In the genomic region with DNA sequence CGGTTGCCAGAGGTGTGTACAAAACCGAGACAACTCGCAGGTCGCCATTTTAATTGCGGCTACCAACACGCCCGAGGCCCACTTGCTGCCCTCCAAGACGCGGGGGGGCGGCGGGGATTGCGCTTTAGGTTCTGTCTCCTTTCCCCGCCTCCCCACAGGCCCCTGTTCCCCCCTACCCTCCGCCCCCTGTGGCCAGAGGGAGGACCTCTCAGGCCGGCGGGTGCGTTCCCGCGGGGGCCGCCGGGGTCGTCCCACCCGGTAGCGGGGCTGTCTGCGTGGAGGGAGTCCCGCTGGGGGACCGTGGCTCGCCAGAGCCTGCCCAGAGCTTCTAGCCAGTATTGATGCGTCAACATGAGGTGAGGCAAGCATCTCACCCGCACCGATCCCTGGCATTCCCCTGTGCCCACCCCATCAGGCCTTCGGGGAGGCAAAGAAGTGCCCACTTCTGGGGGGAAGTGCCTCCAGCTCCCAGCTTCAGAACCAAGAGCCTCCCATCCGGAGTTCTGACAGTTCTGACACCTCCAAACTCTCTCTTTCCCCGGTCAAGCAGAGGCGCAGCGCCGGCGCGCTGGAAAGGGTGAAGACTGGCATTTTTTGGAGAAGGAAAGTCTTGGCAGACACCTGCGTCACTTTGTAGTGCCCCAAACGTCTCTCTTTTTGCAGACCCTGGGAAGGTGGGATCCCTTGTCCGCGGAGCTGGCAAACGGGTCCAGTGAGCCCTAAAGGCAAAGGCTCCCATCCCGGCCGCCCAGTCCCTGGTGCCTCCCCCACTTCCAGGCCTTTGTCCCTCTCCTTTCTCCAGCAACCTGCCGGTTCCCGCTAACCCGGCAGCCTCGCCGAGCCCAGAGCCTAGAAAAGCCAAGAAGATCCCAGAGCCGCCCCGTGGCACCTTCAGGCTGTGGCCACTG, we compare ENCODE assay signal across 10 cellular contexts. TPM values are rescaled to one million over a fixed set of nuclear protein-coding genes. Genes with fewer than 3 reads are reported as not detected.
DNase-seq lines count a peak whose midpoint lies in the region; ATAC-seq and TF ChIP-seq lines count a peak whose summit lies in the region.
"Had no signal": no experiment of that assay in that cellular context is flagged by ENCODE, and none has a peak within 500 bp of the region (broad histone marks: within the 10 kb centered on the region; RNA-seq: fewer than 3 reads in every experiment).

No MANE protein-coding gene starts in this region.

- H3K4me3 Mint-ChIP-seq in CD14-positive monocyte, result peak overlapping the region; percentile 47 to 92
- peak overlapping the region; percentile 72; the same call in 1 of the 2 replicates for H3K4me3 Mint-ChIP-seq in HFFc6
- peak overlapping the region in 9 of 10 donors; percentile 74 to 91 (median 84) for H3K4me3 Mint-ChIP-seq in naive thymus-derived CD8-positive, alpha-beta T cell

- H3K27me3 ChIP-seq in BE2C, result peaks cover 97% of the 10 kb centered on the region

- H3K4me1 ChIP-seq in BE2C, result no peaks in the 10 kb centered on the region

- TF ChIP-seq CTCF in CD14-positive monocyte (IDR thresholded peaks at IDR 0.05) (no peak), HFFc6 (IDR thresholded peaks at IDR 0.05) (no peak), BE2C (IDR thresholded peaks at IDR 0.05; ENCODE audit: low read depth, low read length) (no peak)

- no peak for ATAC-seq in naive thymus-derived CD8-positive, alpha-beta T cell
- ATAC-seq in HG03432 (IDR thresholded peaks at IDR 0.05; ENCODE audit: unreplicated experiment) (no peak), HG02870 (IDR thresholded peaks at IDR 0.05; ENCODE audit: unreplicated experiment) (no peak)

- intact Hi-C loops in CD14-positive monocyte (cut with micrococcal nuclease), result no loop called here

- H3K4me3 ChIP-seq in BE2C (ENCODE audit: low read depth, low read length), result no peak overlapping the region
- H3K4me3 ChIP-seq: cardiac muscle cell had no signal

- DNase-seq in CD14-positive monocyte (ENCODE audit: low spot score), result no peak
- DNase-seq in HFFc6, result no peak
- peak in 3 of 61 donors; percentile 33 to 63 (median 47) for DNase-seq in caudate nucleus (lab: John Stamatoyannopoulos, UW)
- no peak for DNase-seq in naive thymus-derived CD8-positive, alpha-beta T cell
- DNase-seq in BE2C, result no peak
- DNase-seq in NCI-H2029 (lab: John Stamatoyannopoulos, UW), result no peak

- H3K9me3 ChIP-seq in BE2C, result no peaks in the 10 kb centered on the region

- peaks cover 86 to 100% (median 93%) of the 10 kb centered on the region in 3 donors for H3K27me3 Mint-ChIP-seq in CD14-positive monocyte (ENCODE audit: low read depth in 3 of 3)
- peaks cover 62% of the 10 kb centered on the region for H3K27me3 Mint-ChIP-seq in HFFc6 (ENCODE audit: insufficient read depth)
- peaks cover 41 to 74% (median 51%) of the 10 kb centered on the region in 5 donors for H3K27me3 Mint-ChIP-seq in naive thymus-derived CD8-positive, alpha-beta T cell

- peak overlapping the region; percentile 85 for H3K27ac ChIP-seq in caudate nucleus (ENCODE audit: low read depth, low read length)
- H3K27ac ChIP-seq: cardiac muscle cell, VCaP had no signal

- H3K27ac Mint-ChIP-seq in CD14-positive monocyte (no peak overlapping the region), HFFc6 (no peak overlapping the region)
- H3K27ac Mint-ChIP-seq in naive thymus-derived CD8-positive, alpha-beta T cell, result peak overlapping the region in 1 of 10 donors; percentile 62

- no peaks in the 10 kb centered on the region for H3K36me3 ChIP-seq in BE2C
- H3K36me3 ChIP-seq: cardiac muscle cell had no signal

- peaks cover 14 to 60% (median 50%) of the 10 kb centered on the region in 7 donors for H3K9me3 Mint-ChIP-seq in CD14-positive monocyte
- H3K9me3 Mint-ChIP-seq in HFFc6, result no peaks in the 10 kb centered on the region
- H3K9me3 Mint-ChIP-seq in naive thymus-derived CD8-positive, alpha-beta T cell, result peaks cover 0 to 8% (median 0%) of the 10 kb centered on the region in 9 donors

- H3K4me1 Mint-ChIP-seq in CD14-positive monocyte (peaks cover 58% of the 10 kb centered on the region), HFFc6 (ENCODE audit: low read depth) (peaks cover 46% of the 10 kb centered on the region)
- peaks cover 26 to 68% (median 59%) of the 10 kb centered on the region in 4 donors for H3K4me1 Mint-ChIP-seq in naive thymus-derived CD8-positive, alpha-beta T cell

- POLR2A ChIA-PET in naive thymus-derived CD8-positive, alpha-beta T cell (lab: Charles Lee), result no interaction called here

- H3K36me3 Mint-ChIP-seq in CD14-positive monocyte (peaks cover 14 to 21% of the 10 kb centered on the region in 2 donors), HFFc6 (ENCODE audit: low read depth) (no peaks in the 10 kb centered on the region)
- peaks cover 0 to 5% (median 2%) of the 10 kb centered on the region in 3 donors for H3K36me3 Mint-ChIP-seq in naive thymus-derived CD8-positive, alpha-beta T cell

RNA-seq across cellular contexts. Expression of a gene that starts 3.1 kb away (rescaled TPM):
- polyA plus RNA-seq in CD14-positive monocyte, result not detected
- total RNA-seq in HFFc6 (2021; fragmentation: NEBNext Ultra II Directional; extraction: Animal tissue kit (Norgen Biotek cat#: 25700)), result 1 to 10 TPM in 4 of 6 experiments, not detected in 2; 1.3 to 1.5 (median 1.4) TPM
- not detected for total RNA-seq in naive thymus-derived CD8-positive, alpha-beta T cell
- polyA plus RNA-seq in naive thymus-derived CD8-positive, alpha-beta T cell, result under 1 TPM in 1 of 3 donors, not detected in 2; 0.05 TPM
- not detected for polyA plus RNA-seq in BE2C (2012; ENCODE audit: insufficient read depth, insufficient read length, low read depth)
